Comparison of ENCODE assay signal across 16 cellular contexts in the genomic region with DNA sequence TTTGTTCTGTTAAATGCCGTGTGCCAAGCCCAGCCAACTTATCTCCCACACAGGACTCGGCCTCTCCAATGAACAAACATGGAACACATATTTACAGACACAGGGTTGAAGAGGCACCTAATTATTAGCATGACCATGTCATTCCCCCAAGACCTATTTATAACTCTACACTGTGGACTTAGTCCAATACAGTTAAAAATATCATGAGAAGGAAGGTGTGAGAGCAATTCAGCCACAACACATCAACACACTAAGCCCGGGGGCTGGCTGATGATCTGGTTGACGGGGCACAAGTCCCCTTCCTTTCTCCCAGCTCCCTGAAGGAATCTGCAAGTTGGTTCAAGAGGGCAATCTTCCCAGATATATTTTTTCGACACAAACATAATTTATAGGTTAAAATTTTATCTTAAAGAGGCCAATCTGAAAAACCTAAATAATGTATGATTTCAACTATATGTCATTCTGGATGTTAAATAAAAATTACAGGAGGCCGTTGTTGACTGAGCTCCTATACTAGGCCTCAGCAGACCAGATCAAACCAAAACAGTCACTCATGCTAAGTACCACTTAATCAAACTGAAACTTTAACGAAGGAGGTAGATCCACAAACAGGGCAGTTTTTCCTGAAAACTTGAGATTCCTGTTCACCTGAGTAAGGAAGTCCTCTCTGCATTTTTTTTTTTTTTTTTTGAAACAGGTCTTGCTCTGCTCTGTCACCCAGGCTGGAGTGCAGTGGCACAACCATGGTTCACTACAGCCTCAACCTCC. TPM values are rescaled to one million over a fixed set of nuclear protein-coding genes. Genes with fewer than 3 reads are reported as not detected.
DNase-seq lines count a peak whose midpoint lies in the region; ATAC-seq and TF ChIP-seq lines count a peak whose summit lies in the region.
"Had no signal": no experiment of that assay in that cellular context is flagged by ENCODE, and none has a peak within 500 bp of the region (broad histone marks: within the 10 kb centered on the region; RNA-seq: fewer than 3 reads in every experiment).

No MANE protein-coding gene starts in this region.

- peaks cover 7% of the 10 kb centered on the region for H3K36me3 Mint-ChIP-seq in activated T-helper 17 cell treated with anti-CD3 and anti-CD28 coated beads, Interleukin-2, amount 50 U/mL, for 72 hours (ENCODE audit: low read depth)

- no peak overlapping the region for H3K23ac ChIP-seq in mesenchymal stem cell (ENCODE audit: low read length in 2 of 2)

- H3K9ac ChIP-seq in mesenchymal stem cell (ENCODE audit: low read length) (no peak overlapping the region), skeletal muscle tissue (ENCODE audit: low read depth in 1 of 3, low read length in 3 of 3) (peak overlapping the region in 2 of 3 donors; percentile 47 to 51)

- TF ChIP-seq CTCF in left ventricle myocardium inferior (IDR thresholded peaks at IDR 0.05; ENCODE audit: borderline replicate concordance): no peak

- no peak overlapping the region for H3K4me2 ChIP-seq in mesenchymal stem cell (ENCODE audit: low read length, poor library complexity, severe bottlenecking)
- H3K4me2 ChIP-seq: GM23338 had no signal

- peak overlapping the region; percentile 38 for H4K8ac ChIP-seq in mesenchymal stem cell (ENCODE audit: low read length)

- H3K36me3 ChIP-seq in left ventricle myocardium inferior (no peaks in the 10 kb centered on the region), mesenchymal stem cell (ENCODE audit: control insufficient read depth in 1 of 2, insufficient read depth in 2 of 2, low read depth in 1 of 2, low read length in 2 of 2) (peaks cover 3 to 12% of the 10 kb centered on the region in 2 experiments), skeletal muscle tissue (ENCODE audit: control insufficient read depth in 3 of 3, insufficient read depth in 3 of 3, low read length in 3 of 3) (peaks cover 0 to 5% (median 2%) of the 10 kb centered on the region in 3 donors)

- no peaks in the 10 kb centered on the region for H3K27me3 ChIP-seq in left ventricle myocardium inferior (ENCODE audit: low read depth)
- no peaks in the 10 kb centered on the region for H3K27me3 ChIP-seq in mesenchymal stem cell (ENCODE audit: control insufficient read depth in 1 of 2, insufficient read depth in 1 of 2, low read length in 2 of 2)
- H3K27me3 ChIP-seq in skeletal muscle tissue (ENCODE audit: control insufficient read depth in 3 of 3, insufficient read depth in 3 of 3, low read length in 3 of 3): no peaks in the 10 kb centered on the region

- peaks cover 16% of the 10 kb centered on the region for H3K4me1 Mint-ChIP-seq in activated T-helper 17 cell treated with anti-CD3 and anti-CD28 coated beads, Interleukin-2, amount 50 U/mL, for 72 hours

- no peak overlapping the region for H4K91ac ChIP-seq in mesenchymal stem cell (ENCODE audit: low read length)

- peak overlapping the region; percentile 46 for H2BK120ac ChIP-seq in mesenchymal stem cell (ENCODE audit: low read depth, low read length)

- H3K18ac ChIP-seq in mesenchymal stem cell (ENCODE audit: low read depth in 1 of 2, low read length in 2 of 2): no peak overlapping the region

- H3K4me3 ChIP-seq in left ventricle myocardium inferior (no peak overlapping the region), mesenchymal stem cell (ENCODE audit: insufficient read depth in 1 of 2, low read depth in 1 of 2, low read length in 2 of 2) (no peak overlapping the region), skeletal muscle tissue (ENCODE audit: low read length in 3 of 3) (peak overlapping the region; percentile 11 to 49 (median 45))
- H3K4me3 ChIP-seq: GM23338 had no signal

- H3K4me1 ChIP-seq in left ventricle myocardium inferior: peaks cover 34% of the 10 kb centered on the region
- peaks cover 2% of the 10 kb centered on the region for H3K4me1 ChIP-seq in mesenchymal stem cell (ENCODE audit: control insufficient read depth, insufficient read depth, low read depth, low read length)
- peaks cover 17 to 27% (median 19%) of the 10 kb centered on the region in 3 donors for H3K4me1 ChIP-seq in skeletal muscle tissue (ENCODE audit: control insufficient read depth in 3 of 3, insufficient read depth in 3 of 3, low read length in 3 of 3)

- H3K14ac ChIP-seq in mesenchymal stem cell (ENCODE audit: low read length in 2 of 2): no peak overlapping the region

- intact Hi-C loops in left ventricle myocardium inferior (cut with micrococcal nuclease): no loop called here

- H2BK15ac ChIP-seq in mesenchymal stem cell (ENCODE audit: low read depth, poor library complexity, severe bottlenecking): no peak overlapping the region

- peaks cover 11% of the 10 kb centered on the region for H3K9me3 Mint-ChIP-seq in activated T-helper 17 cell treated with anti-CD3 and anti-CD28 coated beads, Interleukin-2, amount 50 U/mL, for 72 hours

- ATAC-seq in activated T-helper 17 cell treated with anti-CD3 and anti-CD28 coated beads, Interleukin-2, amount 50 U/mL, for 72 hours (replicated peaks): no peak
- ATAC-seq: GM23338, PC-3 had no signal

- H3K27ac ChIP-seq in left ventricle myocardium inferior (replicated peaks) (peak overlapping the region; percentile 74), mesenchymal stem cell (ENCODE audit: low read length, poor library complexity, severe bottlenecking) (no peak overlapping the region), skeletal muscle tissue (ENCODE audit: low read depth, low read length) (peak overlapping the region; percentile 86)

- H3K79me1 ChIP-seq in mesenchymal stem cell (replicated peaks; ENCODE audit: low read length, poor library complexity, severe bottlenecking): peaks cover 31% of the 10 kb centered on the region

- H2BK12ac ChIP-seq in mesenchymal stem cell (ENCODE audit: low read length in 2 of 2): peak overlapping the region in 1 of 2 experiments; percentile 37

- no peak overlapping the region for H2AFZ ChIP-seq in mesenchymal stem cell (ENCODE audit: low read depth, low read length)
- H2AFZ ChIP-seq: GM23338 had no signal

- peak overlapping the region in 1 of 2 experiments; percentile 24 for H3K4ac ChIP-seq in mesenchymal stem cell (ENCODE audit: low read depth in 1 of 2, low read length in 2 of 2)

- no peak for DNase-seq in left ventricle myocardium inferior
- no peak for DNase-seq in mesenchymal stem cell
- DNase-seq in activated effector memory CD4-positive, alpha-beta T cell treated with Interleukin-2 at 50 U/mL for 16 hours: no peak
- DNase-seq in middle frontal gyrus (ENCODE audit: extremely low spot score, low spot score): no peak
- DNase-seq in SW480 (ENCODE audit: low spot score): no peak
- no peak for DNase-seq in SHP77 (lab: John Stamatoyannopoulos, UW)
- DNase-seq: CD4-positive, alpha-beta memory T cell; NCI-H1436 treated with DMSO at 0.1 percent for 48 hours; NCI-H2081 treated with DMSO at 0.1 percent for 48 hours; NCI-H226; NCI-H526 treated with DMSO at 0.1 percent for 48 hours; PC-3 had no signal

- 95% methylated on average over 4 of the region's 7 CpGs for WGBS in mesenchymal stem cell

- peak overlapping the region; percentile 45 for H3K27ac Mint-ChIP-seq in activated T-helper 17 cell treated with anti-CD3 and anti-CD28 coated beads, Interleukin-2, amount 50 U/mL, for 72 hours
- H3K27ac Mint-ChIP-seq: B cell, GM23338 had no signal

- peaks cover 19% of the 10 kb centered on the region for H3K9me3 ChIP-seq in left ventricle myocardium inferior (replicated peaks)
- H3K9me3 ChIP-seq in mesenchymal stem cell (ENCODE audit: control insufficient read depth, low read length): no peaks in the 10 kb centered on the region
- peaks cover 0 to 5% (median 0%) of the 10 kb centered on the region in 3 donors for H3K9me3 ChIP-seq in skeletal muscle tissue (ENCODE audit: control insufficient read depth in 3 of 3, low read length in 3 of 3)

- no peak overlapping the region for H3K4me3 Mint-ChIP-seq in activated T-helper 17 cell treated with anti-CD3 and anti-CD28 coated beads, Interleukin-2, amount 50 U/mL, for 72 hours
- H3K4me3 Mint-ChIP-seq: B cell; CD4-positive, alpha-beta memory T cell; GM23338 had no signal

- H3K27me3 Mint-ChIP-seq in activated T-helper 17 cell treated with anti-CD3 and anti-CD28 coated beads, Interleukin-2, amount 50 U/mL, for 72 hours: no peaks in the 10 kb centered on the region
- H3K27me3 Mint-ChIP-seq: B cell; CD4-positive, alpha-beta memory T cell had no signal

- no peak overlapping the region for H2BK5ac ChIP-seq in mesenchymal stem cell (ENCODE audit: low read depth, low read length, poor library complexity, severe bottlenecking)

- H2AK5ac ChIP-seq in mesenchymal stem cell (ENCODE audit: low read length, severe bottlenecking): no peak overlapping the region

RNA-seq across cellular contexts. Expression of a gene that starts 27.9 kb away (rescaled TPM):
- 10 to 100 TPM in 1 of 2 donors, 1 to 10 TPM in 1; 10.0 to 13.6 TPM for total RNA-seq in activated T-helper 17 cell treated with anti-CD3 and anti-CD28 coated beads, Interleukin-2, amount 50 U/mL, for 72 hours
- total RNA-seq in left ventricle myocardium inferior (30.3 TPM), skeletal muscle tissue (27.7 TPM)
- polyA plus RNA-seq in mesenchymal stem cell (2013, experiment 1 of 2): 68.5 TPM
- polyA plus RNA-seq in mesenchymal stem cell (2013, experiment 2 of 2): 66.9 TPM

Comparison
In these comparisons a context has a peak if more than half of its experiments do, and no peak if none do; other contexts are left out.
1. H3K4me3 ChIP-seq: peak in skeletal muscle tissue (3 of 3); none in left ventricle myocardium inferior (single experiment) and mesenchymal stem cell (0 of 2).